8 cellular contexts compared by ENCODE assay signal in genomic region chr6:128028183-128028582, GRCh38.
"Had no signal": no experiment of that assay in that cellular context is flagged by ENCODE, and none has a peak within 500 bp of the region (broad histone marks: within the 10 kb centered on the region; RNA-seq: fewer than 3 reads in every experiment).

No MANE protein-coding gene starts in this region.

- FAIRE-seq: H1, H54, HTR-8/SVneo, K562 had no signal

- H3K4me2 ChIP-seq: GM23338 had no signal

- H3K4me3 Mint-ChIP-seq: GM23338, H9 had no signal

- DNase-seq: H9, HCEC 1CT, IMR-90 had no signal

- H3K27ac Mint-ChIP-seq: GM23338 had no signal

- H2AFZ ChIP-seq: GM23338 had no signal

- ATAC-seq: GM23338, K562 had no signal

- H3K9me3 Mint-ChIP-seq: GM23338, H9 had no signal

- H3K4me3 ChIP-seq: GM23338, K562 had no signal
